19 cellular contexts compared by ENCODE assay signal in genomic region chr20:16387661-16388060, GRCh38.
"Had no signal": no experiment of that assay in that cellular context is flagged by ENCODE, and none has a peak within 500 bp of the region (broad histone marks: within the 10 kb centered on the region; RNA-seq: fewer than 3 reads in every experiment).

No MANE protein-coding gene starts in this region.

- H3K27ac ChIP-seq: cardiac muscle cell, dorsolateral prefrontal cortex, right lobe of liver, suprapubic skin had no signal

- H3K9me3 ChIP-seq: mucosa of descending colon, right lobe of liver, suprapubic skin had no signal

- H3K4me3 ChIP-seq: cardiac muscle cell, dorsolateral prefrontal cortex, mucosa of descending colon, right lobe of liver, suprapubic skin had no signal

- DNase-seq: activated B cell treated with CpG ODN at 0.5 μM for 24 hours; activated CD4-positive, alpha-beta T cell treated with anti-CD3 and anti-CD28 coated beads for 48 hours; activated CD8-positive, alpha-beta memory T cell treated with anti-CD3 and anti-CD28 coated beads, Interleukin-2, amount 50 U/mL, for 4 hours; activated CD8-positive, alpha-beta T cell treated with anti-CD3 and anti-CD28 coated beads, Interleukin-2, amount 10 ng/mL, durations not matched to agents 7 days and 5 days; activated effector memory CD4-positive, alpha-beta T cell treated with anti-CD3 and anti-CD28 coated beads, Interleukin-2, amount 50 U/mL, for 16 hours; activated T-cell treated with anti-CD3 and anti-CD28 coated beads, Interleukin-2, amount 50 U/mL, for 48 hours; dorsolateral prefrontal cortex; endodermal cell; islet precursor cell; mammary epithelial cell; mucosa of descending colon; right lobe of liver; stimulated activated naive CD8-positive, alpha-beta T cell treated with anti-CD3 and anti-CD28 coated beads, Interleukin-15, Interleukin-2, amounts not matched to agents 100 U/mL and 50 U/mL, for 24 hours had no signal

- H3K27me3 ChIP-seq: cardiac muscle cell, dorsolateral prefrontal cortex, right lobe of liver, suprapubic skin had no signal

- H3K4me1 ChIP-seq: right lobe of liver, suprapubic skin had no signal

- H3K36me3 ChIP-seq: cardiac muscle cell, right lobe of liver had no signal

- H3K9me3 Mint-ChIP-seq: activated B cell treated with CpG ODN at 0.5 μM for 24 hours; activated naive CD4-positive, alpha-beta T cell treated with anti-CD3 and anti-CD28 coated beads, Interleukin-2, amount 50 U/mL, for 24 hours; endodermal cell; nephron; T-helper 1 cell treated with Interleukin-12 subunit alpha and Interleukin-12 subunit beta and Interleukin-4 antibody, amounts not matched to agents 30 μg/mL and 1 μg/mL, for 36 hours; type B pancreatic cell had no signal

- H3K27ac Mint-ChIP-seq: activated B cell treated with CpG ODN at 0.5 μM for 24 hours; activated CD8-positive, alpha-beta T cell treated with anti-CD3 and anti-CD28 coated beads, Interleukin-2, amount 10 ng/mL, durations not matched to agents 7 days and 5 days; activated naive CD4-positive, alpha-beta T cell treated with anti-CD3 and anti-CD28 coated beads, Interleukin-2, amount 50 U/mL, for 24 hours; endodermal cell; nephron; T-helper 1 cell treated with Interleukin-12 subunit alpha and Interleukin-12 subunit beta and Interleukin-4 antibody, amounts not matched to agents 30 μg/mL and 1 μg/mL, for 36 hours; type B pancreatic cell had no signal

- ATAC-seq: activated CD8-positive, alpha-beta T cell treated with anti-CD3 and anti-CD28 coated beads, Interleukin-2, amount 10 ng/mL, durations not matched to agents 7 days and 5 days; mucosa of descending colon; stimulated activated naive CD8-positive, alpha-beta T cell treated with anti-CD3 and anti-CD28 coated beads, Interleukin-15, Interleukin-2, amounts not matched to agents 100 U/mL and 50 U/mL, for 24 hours had no signal

- H3K27me3 Mint-ChIP-seq: activated B cell treated with CpG ODN at 0.5 μM for 24 hours; activated naive CD4-positive, alpha-beta T cell treated with anti-CD3 and anti-CD28 coated beads, Interleukin-2, amount 50 U/mL, for 24 hours; type B pancreatic cell had no signal

- H3K4me3 Mint-ChIP-seq: activated B cell treated with CpG ODN at 0.5 μM for 24 hours; activated CD8-positive, alpha-beta T cell treated with anti-CD3 and anti-CD28 coated beads, Interleukin-2, amount 10 ng/mL, durations not matched to agents 7 days and 5 days; activated naive CD4-positive, alpha-beta T cell treated with anti-CD3 and anti-CD28 coated beads, Interleukin-2, amount 50 U/mL, for 24 hours; endodermal cell; nephron; T-helper 1 cell treated with Interleukin-12 subunit alpha and Interleukin-12 subunit beta and Interleukin-4 antibody, amounts not matched to agents 30 μg/mL and 1 μg/mL, for 36 hours; type B pancreatic cell had no signal

- H3K4me1 Mint-ChIP-seq: activated naive CD4-positive, alpha-beta T cell treated with anti-CD3 and anti-CD28 coated beads, Interleukin-2, amount 50 U/mL, for 24 hours; endodermal cell; nephron had no signal
